Comparison of ENCODE assay signal across 15 cellular contexts in the genomic region with DNA sequence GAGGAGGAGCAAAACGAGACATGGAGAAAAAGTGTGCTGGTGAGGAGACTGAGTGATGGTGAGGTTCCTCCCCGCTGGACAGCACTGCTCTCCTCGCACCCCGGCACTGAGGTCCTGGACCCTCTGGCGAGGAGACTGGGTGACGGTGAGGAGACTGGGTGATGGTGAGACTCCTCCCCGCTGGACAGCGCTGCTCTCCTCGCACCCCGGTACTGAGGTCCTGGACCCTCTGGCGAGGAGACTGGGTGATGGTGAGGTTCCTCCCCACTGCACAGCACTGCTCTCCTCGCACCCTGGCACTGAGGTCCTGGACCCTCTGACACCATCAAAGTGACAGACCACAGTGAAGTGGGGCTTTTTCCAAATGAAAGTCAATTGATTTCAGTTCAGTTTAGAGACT. TPM values are rescaled to one million over a fixed set of nuclear protein-coding genes. Genes with fewer than 3 reads are reported as not detected.
DNase-seq lines count a peak whose midpoint lies in the region; ATAC-seq, FAIRE-seq and TF ChIP-seq lines count a peak whose summit lies in the region.
"Had no signal": no experiment of that assay in that cellular context is flagged by ENCODE, and none has a peak within 500 bp of the region (broad histone marks: within the 10 kb centered on the region; RNA-seq: fewer than 3 reads in every experiment).

No MANE protein-coding gene starts in this region.

- TF ChIP-seq CTCF in WTC11 (IDR thresholded peaks at IDR 0.05) (no peak), kidney (IDR thresholded peaks at IDR 0.05; ENCODE audit: borderline replicate concordance, extremely low read depth, insufficient read depth) (no peak)

- H3K4me1 Mint-ChIP-seq in WTC11, result 0 out of 2 replicates have a peak, but pooled peaks cover 6% of the 10 kb centered on the region

- no peak overlapping the region for H3K4me3 Mint-ChIP-seq in WTC11
- H3K4me3 Mint-ChIP-seq: CD4-positive, alpha-beta memory T cell had no signal

- H3K9me3 ChIP-seq in kidney (ENCODE audit: control insufficient read depth in 1 of 2, low read length in 2 of 2), result no peaks in the 10 kb centered on the region
- H3K9me3 ChIP-seq: A549, BE2C had no signal

- no peak for ATAC-seq in WTC11

- peaks cover 29 to 31% of the 10 kb centered on the region in 2 donors for H3K36me3 ChIP-seq in kidney (ENCODE audit: control insufficient read depth in 1 of 2, insufficient read depth in 2 of 2, low read length in 2 of 2)

- peaks cover 0 to 10% of the 10 kb centered on the region in 2 donors for H3K4me1 ChIP-seq in kidney (ENCODE audit: control insufficient read depth in 1 of 2, insufficient read depth in 1 of 2, low read depth in 1 of 2, low read length in 2 of 2)
- H3K4me1 ChIP-seq: A549 had no signal

- no peaks in the 10 kb centered on the region for H3K9me3 Mint-ChIP-seq in WTC11
- H3K9me3 Mint-ChIP-seq: CD4-positive, alpha-beta memory T cell had no signal

- POLR2A ChIA-PET in WTC11 (lab: Charles Lee), result no interaction called here

- DNase-seq in GM19239 (ENCODE audit: insufficient read length, low spot score), result no peak
- DNase-seq in WTC11 (ENCODE audit: low spot score), result no peak
- DNase-seq in kidney, result peak; percentile 2
- DNase-seq in stimulated activated naive CD4-positive, alpha-beta T cell treated with Interleukin-2 at 50 U/mL for 16 hours (lab: John Stamatoyannopoulos, UW), result no peak
- no peak for DNase-seq in RPMI8226
- DNase-seq in NCI-H82 treated with DMSO at 0.1 percent for 48 hours (lab: John Stamatoyannopoulos, UW; ENCODE audit: unreplicated experiment), result no peak
- no peak for DNase-seq in T-helper 1 cell
- DNase-seq: BE2C; CD4-positive, alpha-beta memory T cell; DMS79; GM23248 had no signal

- CTCF ChIA-PET in WTC11 (lab: Charles Lee), result interaction anchor here (1.9 kb wide), 1 partner anchor 19 kb away, joined by 4 read pairs; no protein-coding TSS in a partner anchor

- FAIRE-seq in GM19239 (lab: Jason Lieb, UNC), result peak; percentile 72
- FAIRE-seq in kidney (lab: Jason Lieb, UNC), result no peak
- FAIRE-seq: GM12891, H54 had no signal

- no peaks in the 10 kb centered on the region for H3K27me3 Mint-ChIP-seq in WTC11 (ENCODE audit: low read depth)
- H3K27me3 Mint-ChIP-seq: CD4-positive, alpha-beta memory T cell had no signal

- no peak overlapping the region for H3K9ac ChIP-seq in kidney (ENCODE audit: low read length in 2 of 2)
- H3K9ac ChIP-seq: GM23248 had no signal

- intact Hi-C loops in kidney (cut with DNase I), result no loop called here

- H3K27ac Mint-ChIP-seq in WTC11, result peak overlapping the region; percentile 82; the same call in 1 of the 2 replicates

- H3K27ac ChIP-seq in kidney (ENCODE audit: low read depth in 2 of 2, low read length in 2 of 2), result no peak overlapping the region
- H3K27ac ChIP-seq: A549, C4-2B, GM23248 had no signal

- H3K4me3 ChIP-seq in kidney (ENCODE audit: low read length in 2 of 2), result no peak overlapping the region
- H3K4me3 ChIP-seq: A549, GM23248 had no signal

- peaks cover 29% of the 10 kb centered on the region for H3K36me3 Mint-ChIP-seq in WTC11

TF ChIP-seq in WTC11, 78 proteins besides CTCF, POLR2A, EP300 and RAD21 (continues in another document):
- no peak for TF ChIP-seq FOXK1 (CRISPR knock-in tag; IDR thresholded peaks at IDR 0.05)
- TF ChIP-seq, protein P1, sequence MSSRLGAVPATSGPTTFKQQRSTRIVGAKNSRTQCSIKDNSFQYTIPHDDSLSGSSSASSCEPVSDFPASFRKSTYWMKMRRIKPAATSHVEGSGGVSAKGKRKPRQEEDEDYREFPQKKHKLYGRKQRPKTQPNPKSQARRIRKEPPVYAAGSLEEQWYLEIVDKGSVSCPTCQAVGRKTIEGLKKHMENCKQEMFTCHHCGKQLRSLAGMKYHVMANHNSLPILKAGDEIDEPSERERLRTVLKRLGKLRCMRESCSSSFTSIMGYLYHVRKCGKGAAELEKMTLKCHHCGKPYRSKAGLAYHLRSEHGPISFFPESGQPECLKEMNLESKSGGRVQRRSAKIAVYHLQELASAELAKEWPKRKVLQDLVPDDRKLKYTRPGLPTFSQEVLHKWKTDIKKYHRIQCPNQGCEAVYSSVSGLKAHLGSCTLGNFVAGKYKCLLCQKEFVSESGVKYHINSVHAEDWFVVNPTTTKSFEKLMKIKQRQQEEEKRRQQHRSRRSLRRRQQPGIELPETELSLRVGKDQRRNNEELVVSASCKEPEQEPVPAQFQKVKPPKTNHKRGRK (CRISPR knock-in tag; IDR thresholded peaks at IDR 0.05; ENCODE audit: borderline replicate concordance), result no peak
- TF ChIP-seq GABPB1 (CRISPR knock-in tag; IDR thresholded peaks at IDR 0.05), result no peak
- TF ChIP-seq TEAD1 (CRISPR knock-in tag; IDR thresholded peaks at IDR 0.05), result no peak
- TF ChIP-seq, protein P2, sequence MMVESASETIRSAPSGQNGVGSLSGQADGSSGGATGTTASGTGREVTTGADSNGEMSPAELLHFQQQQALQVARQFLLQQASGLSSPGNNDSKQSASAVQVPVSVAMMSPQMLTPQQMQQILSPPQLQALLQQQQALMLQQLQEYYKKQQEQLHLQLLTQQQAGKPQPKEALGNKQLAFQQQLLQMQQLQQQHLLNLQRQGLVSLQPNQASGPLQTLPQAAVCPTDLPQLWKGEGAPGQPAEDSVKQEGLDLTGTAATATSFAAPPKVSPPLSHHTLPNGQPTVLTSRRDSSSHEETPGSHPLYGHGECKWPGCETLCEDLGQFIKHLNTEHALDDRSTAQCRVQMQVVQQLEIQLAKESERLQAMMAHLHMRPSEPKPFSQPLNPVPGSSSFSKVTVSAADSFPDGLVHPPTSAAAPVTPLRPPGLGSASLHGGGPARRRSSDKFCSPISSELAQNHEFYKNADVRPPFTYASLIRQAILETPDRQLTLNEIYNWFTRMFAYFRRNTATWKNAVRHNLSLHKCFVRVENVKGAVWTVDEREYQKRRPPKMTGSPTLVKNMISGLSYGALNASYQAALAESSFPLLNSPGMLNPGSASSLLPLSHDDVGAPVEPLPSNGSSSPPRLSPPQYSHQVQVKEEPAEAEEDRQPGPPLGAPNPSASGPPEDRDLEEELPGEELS (CRISPR knock-in tag; IDR thresholded peaks at IDR 0.05), result no peak
- TF ChIP-seq CBFB (CRISPR knock-in tag; IDR thresholded peaks at IDR 0.05; ENCODE audit: low read depth), result no peak
- TF ChIP-seq ZNF416 (CRISPR knock-in tag; IDR thresholded peaks at IDR 0.05), result no peak
- no peak for TF ChIP-seq NFYB (CRISPR knock-in tag; conservative IDR thresholded peaks at IDR 0.05; ENCODE audit: low read depth)
- TF ChIP-seq, protein P3, sequence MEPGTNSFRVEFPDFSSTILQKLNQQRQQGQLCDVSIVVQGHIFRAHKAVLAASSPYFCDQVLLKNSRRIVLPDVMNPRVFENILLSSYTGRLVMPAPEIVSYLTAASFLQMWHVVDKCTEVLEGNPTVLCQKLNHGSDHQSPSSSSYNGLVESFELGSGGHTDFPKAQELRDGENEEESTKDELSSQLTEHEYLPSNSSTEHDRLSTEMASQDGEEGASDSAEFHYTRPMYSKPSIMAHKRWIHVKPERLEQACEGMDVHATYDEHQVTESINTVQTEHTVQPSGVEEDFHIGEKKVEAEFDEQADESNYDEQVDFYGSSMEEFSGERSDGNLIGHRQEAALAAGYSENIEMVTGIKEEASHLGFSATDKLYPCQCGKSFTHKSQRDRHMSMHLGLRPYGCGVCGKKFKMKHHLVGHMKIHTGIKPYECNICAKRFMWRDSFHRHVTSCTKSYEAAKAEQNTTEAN (CRISPR knock-in tag; IDR thresholded peaks at IDR 0.05), result no peak
- no peak for TF ChIP-seq KAT7 (CRISPR knock-in tag; IDR thresholded peaks at IDR 0.05; ENCODE audit: borderline replicate concordance)
- TF ChIP-seq GRHL2 (CRISPR knock-in tag; IDR thresholded peaks at IDR 0.05; ENCODE audit: insufficient replicate concordance, severe bottlenecking), result no peak
- no peak for TF ChIP-seq HMGA2 (CRISPR knock-in tag; IDR thresholded peaks at IDR 0.05)
- no peak for TF ChIP-seq USF2 (CRISPR knock-in tag; IDR thresholded peaks at IDR 0.05)
- TF ChIP-seq ELF4 (CRISPR knock-in tag; IDR thresholded peaks at IDR 0.05; ENCODE audit: low read depth), result no peak

RNA-seq across cellular contexts. Expression of gene PITPNA, which starts 10.9 kb away (rescaled TPM):
- total RNA-seq in WTC11 (2021) (58.3 to 68.4 TPM (median 60.2 TPM) in 3 replicates), kidney (88.5 TPM)
- polyA plus RNA-seq in kidney (ENCODE audit: insufficient read depth, low read depth, low replicate concordance), result 45.2 TPM

RNA-seq across cellular contexts. Expression of gene INPP5K, which starts 35.3 kb away (rescaled TPM):
- 17.1 to 26.8 TPM (median 18.5 TPM) in 3 replicates for total RNA-seq in WTC11 (2021)
- total RNA-seq in kidney, result 46.2 TPM
- polyA plus RNA-seq in kidney (ENCODE audit: insufficient read depth, low read depth, low replicate concordance), result 36.1 TPM

RNA-seq across cellular contexts. Expression of gene MYO1C, which starts 59.3 kb away (rescaled TPM):
- total RNA-seq in WTC11 (2021) (73.6 to 83.2 TPM (median 80.3 TPM) in 3 replicates), kidney (225 TPM)
- 62.7 TPM for polyA plus RNA-seq in kidney (ENCODE audit: insufficient read depth, low read depth, low replicate concordance)
